In the genomic region with DNA sequence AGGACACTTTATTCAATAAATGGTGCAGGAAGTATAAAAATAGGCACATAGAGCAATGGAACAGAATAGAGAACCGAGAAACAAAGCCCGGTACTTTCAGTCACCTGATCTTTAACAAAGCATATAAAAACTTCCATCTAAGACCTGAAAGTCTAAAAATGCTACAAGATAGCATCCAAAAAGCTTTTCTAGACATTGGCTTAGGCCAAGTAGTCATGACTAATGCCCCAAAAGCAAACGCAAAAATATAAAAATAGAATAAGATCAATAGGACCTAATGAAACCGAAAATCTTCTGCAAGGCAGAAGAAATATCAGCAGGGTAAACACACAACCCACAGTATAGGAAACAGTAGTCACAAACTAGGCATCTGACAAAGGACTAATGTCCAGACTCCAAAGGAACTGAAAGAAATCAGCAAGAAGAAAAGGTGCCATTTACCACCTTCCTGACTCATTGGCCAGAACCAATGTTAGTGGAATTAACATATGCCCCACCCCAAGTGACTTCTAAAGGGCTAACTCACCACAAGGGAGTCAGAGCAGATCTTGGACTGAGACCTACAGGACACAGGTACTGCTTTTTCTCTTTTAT, we compare ENCODE assay signal across 8 cellular contexts. TPM values are rescaled to one million over a fixed set of nuclear protein-coding genes. Genes with fewer than 3 reads are reported as not detected.
DNase-seq lines count a peak whose midpoint lies in the region; ATAC-seq and TF ChIP-seq lines count a peak whose summit lies in the region.

No MANE protein-coding gene starts in this region.

- H4K20me1 ChIP-seq in OCI-LY7 (ENCODE audit: insufficient read depth, low read length) = no peaks in the 10 kb centered on the region

- peak overlapping the region; percentile 62 for H3K4me3 Mint-ChIP-seq in activated CD8-positive, alpha-beta memory T cell treated with anti-CD3 and anti-CD28 coated beads, Interleukin-2, amount 10 ng/mL, durations not matched to agents 7 days and 5 days
- peak overlapping the region; percentile 78 to 85 for H3K4me3 Mint-ChIP-seq in stimulated activated naive CD8-positive, alpha-beta T cell treated with anti-CD3 and anti-CD28 coated beads, Interleukin-15, amount 100 ng/mL, for 72 hours

- H3K27ac ChIP-seq in OCI-LY7 (ENCODE audit: low read depth, low read length, poor library complexity, severe bottlenecking) = peak overlapping the region; percentile 96

- DNase-seq in activated CD8-positive, alpha-beta memory T cell treated with anti-CD3 and anti-CD28 coated beads, Interleukin-2, amount 10 ng/mL, durations not matched to agents 7 days and 5 days = no peak
- no peak for DNase-seq in activated CD8-positive, alpha-beta memory T cell treated with anti-CD3 and anti-CD28 coated beads for 24 hours
- DNase-seq in OCI-LY7 (ENCODE audit: low spot score) (peak; percentile 87), DMS114 treated with DMSO at 0.1 percent for 48 hours (lab: John Stamatoyannopoulos, UW; ENCODE audit: unreplicated experiment) (no peak), AG08395 (ENCODE audit: low spot score) (no peak), MG63 (no peak)
- DNase-seq in stimulated activated naive CD8-positive, alpha-beta T cell treated with anti-CD3 and anti-CD28 coated beads, Interleukin-15, amount 100 ng/mL, for 72 hours = peak in 1 of 2 donors; percentile 48

- H3K4me3 ChIP-seq in OCI-LY7 (ENCODE audit: low read depth, low read length, poor library complexity, severe bottlenecking) (peak overlapping the region; percentile 70), MG63 (no peak overlapping the region)

- peaks cover 22% of the 10 kb centered on the region for H3K36me3 ChIP-seq in OCI-LY7 (ENCODE audit: insufficient read depth, low read length)
- no peaks in the 10 kb centered on the region for H3K36me3 ChIP-seq in MG63

- H3K27ac Mint-ChIP-seq in activated CD8-positive, alpha-beta memory T cell treated with anti-CD3 and anti-CD28 coated beads, Interleukin-2, amount 10 ng/mL, durations not matched to agents 7 days and 5 days = peak overlapping the region; percentile 81
- peak overlapping the region; percentile 96 for H3K27ac Mint-ChIP-seq in stimulated activated naive CD8-positive, alpha-beta T cell treated with anti-CD3 and anti-CD28 coated beads, Interleukin-15, amount 100 ng/mL, for 72 hours

- peaks cover 11% of the 10 kb centered on the region; the same call in 1 of the 2 replicates for H3K9me3 ChIP-seq in OCI-LY7 (ENCODE audit: low read length)
- H3K9me3 ChIP-seq in MG63 = peaks cover 7% of the 10 kb centered on the region

- H3K9me2 ChIP-seq in OCI-LY7 (ENCODE audit: insufficient read depth, low read length) = no peaks in the 10 kb centered on the region

- peaks cover 32% of the 10 kb centered on the region for H3K79me2 ChIP-seq in OCI-LY7 (ENCODE audit: insufficient read depth, low read depth, low read length)

- intact Hi-C loops in OCI-LY7 (cut with micrococcal nuclease; ENCODE audit: unreplicated experiment) = loop anchor here (1.0 kb wide), 1 partner anchor 14 kb away; no protein-coding TSS in a partner anchor

- H3K4me2 ChIP-seq in OCI-LY7 (ENCODE audit: low read length) = peak overlapping the region; percentile 88

- H3K4me1 ChIP-seq in OCI-LY7 (ENCODE audit: insufficient read depth, low read length, poor library complexity, severe bottlenecking) = peaks cover 75% of the 10 kb centered on the region

- peaks cover 2% of the 10 kb centered on the region for H3K27me3 Mint-ChIP-seq in activated CD8-positive, alpha-beta memory T cell treated with anti-CD3 and anti-CD28 coated beads, Interleukin-2, amount 10 ng/mL, durations not matched to agents 7 days and 5 days
- H3K27me3 Mint-ChIP-seq in stimulated activated naive CD8-positive, alpha-beta T cell treated with anti-CD3 and anti-CD28 coated beads, Interleukin-15, amount 100 ng/mL, for 72 hours = no peaks in the 10 kb centered on the region

- peaks cover 52% of the 10 kb centered on the region for H3K4me1 Mint-ChIP-seq in activated CD8-positive, alpha-beta memory T cell treated with anti-CD3 and anti-CD28 coated beads, Interleukin-2, amount 10 ng/mL, durations not matched to agents 7 days and 5 days
- H3K4me1 Mint-ChIP-seq in stimulated activated naive CD8-positive, alpha-beta T cell treated with anti-CD3 and anti-CD28 coated beads, Interleukin-15, amount 100 ng/mL, for 72 hours = peaks cover 78% of the 10 kb centered on the region

- H3K27me3 ChIP-seq in MG63 = peaks cover 26% of the 10 kb centered on the region

- H2AFZ ChIP-seq in OCI-LY7 (ENCODE audit: low read length) = no peak overlapping the region

- POLR2A ChIA-PET in OCI-LY7 (lab: Charles Lee) = interaction anchor here (0.6 to 1.6 kb wide), 2 partner anchors 11 to 87 kb away, joined by 4 to 7 read pairs; no protein-coding TSS in a partner anchor

- peak; percentile 42 for ATAC-seq in activated CD8-positive, alpha-beta memory T cell treated with anti-CD3 and anti-CD28 coated beads, Interleukin-2, amount 10 ng/mL, durations not matched to agents 7 days and 5 days
- ATAC-seq in HG02798 (IDR thresholded peaks at IDR 0.05; ENCODE audit: poor library complexity, unreplicated experiment) = peak; percentile 58
- ATAC-seq in stimulated activated naive CD8-positive, alpha-beta T cell treated with anti-CD3 and anti-CD28 coated beads, Interleukin-15, amount 100 ng/mL, for 72 hours = peak; percentile 83

- BruUV-seq in OCI-LY7 (replicated peaks; lab: Mats Ljungman, UMichigan) = no TSS peak

- TF ChIP-seq CTCF in OCI-LY7 (conservative IDR thresholded peaks at IDR 0.05; ENCODE audit: low read length) = no peak

- H3K36me3 Mint-ChIP-seq in activated CD8-positive, alpha-beta memory T cell treated with anti-CD3 and anti-CD28 coated beads, Interleukin-2, amount 10 ng/mL, durations not matched to agents 7 days and 5 days = peaks cover 14% of the 10 kb centered on the region

- CTCF ChIA-PET in activated CD8-positive, alpha-beta memory T cell treated with anti-CD3 and anti-CD28 coated beads, Interleukin-2, amount 10 ng/mL, durations not matched to agents 7 days and 5 days (lab: Charles Lee) = interaction anchor here (1.0 to 16.4 kb wide), 5 partner anchors 11 to 85 kb away, joined by 4 to 497 read pairs (median 9); no protein-coding TSS in a partner anchor
- CTCF ChIA-PET in OCI-LY7 (lab: Charles Lee; ENCODE audit: unreplicated experiment) = no interaction called here

- peaks cover 2% of the 10 kb centered on the region for H3K9me3 Mint-ChIP-seq in activated CD8-positive, alpha-beta memory T cell treated with anti-CD3 and anti-CD28 coated beads, Interleukin-2, amount 10 ng/mL, durations not matched to agents 7 days and 5 days (ENCODE audit: low read depth)
- H3K9me3 Mint-ChIP-seq in stimulated activated naive CD8-positive, alpha-beta T cell treated with anti-CD3 and anti-CD28 coated beads, Interleukin-15, amount 100 ng/mL, for 72 hours = peaks cover 6 to 7% of the 10 kb centered on the region in 2 donors

RNA-seq across cellular contexts. Expression of a gene that starts 40.8 kb away (rescaled TPM):
- 10 to 100 TPM; 54.6 to 57.1 TPM for total RNA-seq in activated CD8-positive, alpha-beta memory T cell treated with anti-CD3 and anti-CD28 coated beads, Interleukin-2, amount 10 ng/mL, durations not matched to agents 7 days and 5 days
- total RNA-seq in OCI-LY7 (2014; rRNA removed; shearing (Covaris generic)) = 25.9 and 40.8 TPM in 2 replicates
- 52.5 and 56.0 TPM in 2 replicates for total RNA-seq in OCI-LY7 (2022)
- total RNA-seq in MG63 (2014; rRNA removed; shearing (Covaris generic); ENCODE audit: low replicate concordance) = not detected in 2 replicates

Comparison
In these comparisons a context has a peak if more than half of its experiments do, and no peak if none do; other contexts are left out.
1. RNA of a gene that starts 40.8 kb away (total RNA-seq): 54.6 to 57.1 TPM in activated CD8-positive, alpha-beta memory T cell treated with anti-CD3 and anti-CD28 coated beads, Interleukin-2, amount 10 ng/mL, durations not matched to agents 7 days and 5 days and 25.9 to 56.0 TPM in OCI-LY7; not detected in MG63; every median in the first group is over 10 times any median in the second.
2. Peak in every context shown above with its lines, with median percentiles within 50 percentile points of each other: ATAC-seq.